7 cellular contexts compared by ENCODE assay signal in the genomic region with DNA sequence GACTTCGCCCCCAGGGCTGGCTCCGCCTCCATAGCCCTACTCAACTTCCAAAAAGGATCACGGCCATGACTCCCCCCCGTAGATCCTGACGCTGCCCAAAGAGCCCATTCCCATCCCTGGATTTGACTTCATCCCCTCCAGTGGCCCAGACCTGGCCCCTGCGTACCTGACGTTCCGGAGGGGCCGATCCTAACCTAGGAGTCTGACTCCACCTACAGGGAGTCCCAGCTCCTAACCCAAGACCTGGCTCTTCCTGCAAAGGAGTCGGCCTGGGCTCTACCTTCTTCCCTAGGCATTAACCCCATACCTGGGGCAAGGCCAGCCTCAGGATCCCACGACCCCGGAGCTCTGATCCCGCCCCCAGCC. TPM values are rescaled to one million over a fixed set of nuclear protein-coding genes. Genes with fewer than 3 reads are reported as not detected.
DNase-seq lines count a peak whose midpoint lies in the region; ATAC-seq, FAIRE-seq and TF ChIP-seq lines count a peak whose summit lies in the region.

No MANE protein-coding gene starts in this region.

- H3K36me3 ChIP-seq in SK-N-MC (ENCODE audit: insufficient read depth, low read length) (no peaks in the 10 kb centered on the region), hepatocyte (replicated peaks; ENCODE audit: insufficient read depth, low read depth) (no peaks in the 10 kb centered on the region)

- peak overlapping the region; percentile 88 for H3K4me2 ChIP-seq in hepatocyte

- peaks cover 12% of the 10 kb centered on the region for H3K4me1 ChIP-seq in hepatocyte (ENCODE audit: insufficient read depth)

- H2AFZ ChIP-seq in hepatocyte: peak overlapping the region; percentile 55

- no peaks in the 10 kb centered on the region for H3K79me2 ChIP-seq in hepatocyte

- ATAC-seq in GM21528 (IDR thresholded peaks at IDR 0.05; ENCODE audit: low FRiP score, unreplicated experiment): peak; percentile 9
- ATAC-seq in GM19467 (IDR thresholded peaks at IDR 0.05; ENCODE audit: unreplicated experiment): no peak

- H3K27ac ChIP-seq in SK-N-MC (no peak overlapping the region), hepatocyte (peak overlapping the region; percentile 37), skin epidermis (peak overlapping the region in 1 of 21 experiments; percentile 50)

- TF ChIP-seq CTCF in hepatocyte (IDR thresholded peaks at IDR 0.05; ENCODE audit: poor library complexity): no peak

- 21% methylated on average over 13 of the region's 13 CpGs for WGBS in hepatocyte (ENCODE audit: low lambda C conversion rate, missing lambda C conversion rate)

- no peaks in the 10 kb centered on the region for H3K9me2 ChIP-seq in hepatocyte (replicated peaks; ENCODE audit: insufficient read depth)

- H3K4me3 ChIP-seq in SK-N-MC (peak overlapping the region; percentile 76), hepatocyte (peak overlapping the region; percentile 28), skin epidermis (peak overlapping the region in 5 of 7 experiments; percentile 2 to 43 (median 16))

- H3K27me3 ChIP-seq in hepatocyte: no peaks in the 10 kb centered on the region

- no peak for DNase-seq in SK-N-MC (ENCODE audit: low read depth, low spot score)
- no peak for DNase-seq in hepatocyte (ENCODE audit: low spot score)
- no peak for DNase-seq in cerebellar nuclear complex (lab: John Stamatoyannopoulos, UW)
- no peak for DNase-seq in HTR-8/SVneo (ENCODE audit: insufficient read length, low spot score)

- H3K9ac ChIP-seq in SK-N-MC (ENCODE audit: insufficient read length): no peak overlapping the region

- H3K9me3 ChIP-seq in SK-N-MC (ENCODE audit: low read depth, low read length) (no peaks in the 10 kb centered on the region), hepatocyte (ENCODE audit: low read depth) (no peaks in the 10 kb centered on the region)

- no peak for FAIRE-seq in HTR-8/SVneo (lab: Jason Lieb, UNC)

- no peaks in the 10 kb centered on the region for H4K20me1 ChIP-seq in hepatocyte (ENCODE audit: insufficient read depth, poor library complexity, severe bottlenecking)

RNA-seq across cellular contexts. Expression of a gene that starts 10.8 kb away (rescaled TPM):
- total RNA-seq in hepatocyte: 27.5 and 28.1 TPM in 2 replicates
- polyA plus RNA-seq in hepatocyte: 34.4 and 45.2 TPM in 2 replicates

RNA-seq across cellular contexts. Expression of a gene that starts 15.5 kb away (rescaled TPM):
- 11.2 and 16.6 TPM in 2 replicates for total RNA-seq in hepatocyte
- 17.0 and 21.9 TPM in 2 replicates for polyA plus RNA-seq in hepatocyte

RNA-seq across cellular contexts. Expression of a gene that starts 23.5 kb away (rescaled TPM):
- 1.2 and 6.3 TPM in 2 replicates for total RNA-seq in hepatocyte
- 2.4 and 2.8 TPM in 2 replicates for polyA plus RNA-seq in hepatocyte

RNA-seq across cellular contexts. Expression of a gene that starts 25.7 kb away (rescaled TPM):
- total RNA-seq in hepatocyte: not detected in 2 replicates
- polyA plus RNA-seq in hepatocyte: 0.55 TPM in 1 of 2 replicates, not detected in the other

RNA-seq across cellular contexts. Expression of a gene that starts 48.8 kb away (rescaled TPM):
- total RNA-seq in hepatocyte: 0.08 TPM in 1 of 2 replicates, not detected in the other
- polyA plus RNA-seq in hepatocyte: 3.4 and 4.6 TPM in 2 replicates

Comparison
In these comparisons a context has a peak if more than half of its experiments do, and no peak if none do; other contexts are left out.
1. H3K4me3 ChIP-seq: peak in every context shown above with its lines; median percentile 76 in SK-N-MC; 28 in hepatocyte; 16 in skin epidermis.